11 cellular contexts compared by ENCODE assay signal in genomic region chr2:176177580-176178270, GRCh38. TPM values are rescaled to one million over a fixed set of nuclear protein-coding genes. Genes with fewer than 3 reads are reported as not detected.
DNase-seq lines count a peak whose midpoint lies in the region; ATAC-seq and TF ChIP-seq lines count a peak whose summit lies in the region.
"Had no signal": no experiment of that assay in that cellular context is flagged by ENCODE, and none has a peak within 500 bp of the region (broad histone marks: within the 10 kb centered on the region; RNA-seq: fewer than 3 reads in every experiment).

No MANE protein-coding gene starts in this region.

- no peaks in the 10 kb centered on the region for H3K9me3 Mint-ChIP-seq in stimulated activated effector memory CD8-positive, alpha-beta T cell treated with anti-CD3 and anti-CD28 coated beads, Interleukin-12 subunit alpha, Interleukin-12 subunit beta, amount 100 ng/mL, for 72 hours

- peaks cover 0 to 21% (median 5%) of the 10 kb centered on the region in 3 donors for H3K4me1 ChIP-seq in gastroesophageal sphincter

- H3K36me3 ChIP-seq in gastroesophageal sphincter: no peaks in the 10 kb centered on the region
- H3K36me3 ChIP-seq: pancreas had no signal

- TF ChIP-seq CTCF in gastroesophageal sphincter (IDR thresholded peaks at IDR 0.05): no peak

- no peaks in the 10 kb centered on the region for H3K9me3 ChIP-seq in gastroesophageal sphincter
- H3K9me3 ChIP-seq: pancreas had no signal

- H3K27ac Mint-ChIP-seq in stimulated activated effector memory CD8-positive, alpha-beta T cell treated with anti-CD3 and anti-CD28 coated beads, Interleukin-12 subunit alpha, Interleukin-12 subunit beta, amount 100 ng/mL, for 72 hours: no peak overlapping the region

- peak overlapping the region in 3 of 4 donors; percentile 17 to 56 (median 33) for H3K27ac ChIP-seq in gastroesophageal sphincter
- H3K27ac ChIP-seq: pancreas had no signal

- peak overlapping the region in 1 of 2 donors; percentile 36 for H3K4me3 ChIP-seq in gastroesophageal sphincter

- ATAC-seq in gastroesophageal sphincter: no peak
- peak; percentile 5 for ATAC-seq in stimulated activated effector memory CD8-positive, alpha-beta T cell treated with anti-CD3 and anti-CD28 coated beads, Interleukin-12 subunit alpha, Interleukin-12 subunit beta, amount 100 ng/mL, for 72 hours
- ATAC-seq: PC-3 had no signal

- H3K4me1 Mint-ChIP-seq in stimulated activated effector memory CD8-positive, alpha-beta T cell treated with anti-CD3 and anti-CD28 coated beads, Interleukin-12 subunit alpha, Interleukin-12 subunit beta, amount 100 ng/mL, for 72 hours: peaks cover 1% of the 10 kb centered on the region

- 36% methylated on average over 3 of the region's 43 CpGs; no CpG with 5 or more reads in 1 of the 2 donors for WGBS in gastroesophageal sphincter (ENCODE audit: low coverage in 1 of 2), 2 donors

- no peak for TF ChIP-seq POLR2A in gastroesophageal sphincter (IDR thresholded peaks at IDR 0.05)

- peaks cover 98% of the 10 kb centered on the region for H3K27me3 ChIP-seq in gastroesophageal sphincter

- no peak for TF ChIP-seq EP300 in gastroesophageal sphincter (IDR thresholded peaks at IDR 0.05)

- DNase-seq in NCI-H82 (lab: John Stamatoyannopoulos, UW) (peak; percentile 56), NCI-H82 treated with DMSO at 0.1 percent for 48 hours (lab: John Stamatoyannopoulos, UW; ENCODE audit: unreplicated experiment) (no peak), NCI-H345 treated with DMSO at 0.1 percent for 48 hours (lab: John Stamatoyannopoulos, UW; ENCODE audit: unreplicated experiment) (peak; percentile 75), OCI-M1 (lab: John Stamatoyannopoulos, UW) (no peak), medulla oblongata (ENCODE audit: extremely low spot score) (no peak), superior temporal gyrus (ENCODE audit: extremely low spot score) (no peak)
- DNase-seq in stimulated activated effector memory CD8-positive, alpha-beta T cell treated with anti-CD3 and anti-CD28 coated beads, Interleukin-12 subunit alpha, Interleukin-12 subunit beta, amount 100 ng/mL, for 72 hours (ENCODE audit: low spot score in 2 of 2): no peak
- DNase-seq: anterior cingulate cortex, PC-3 had no signal

- no peaks in the 10 kb centered on the region for H3K36me3 Mint-ChIP-seq in stimulated activated effector memory CD8-positive, alpha-beta T cell treated with anti-CD3 and anti-CD28 coated beads, Interleukin-12 subunit alpha, Interleukin-12 subunit beta, amount 100 ng/mL, for 72 hours

- peak overlapping the region; percentile 16 for H3K4me3 Mint-ChIP-seq in stimulated activated effector memory CD8-positive, alpha-beta T cell treated with anti-CD3 and anti-CD28 coated beads, Interleukin-12 subunit alpha, Interleukin-12 subunit beta, amount 100 ng/mL, for 72 hours

RNA-seq across cellular contexts. Expression of gene HOXD1, which starts 10.7 kb away (rescaled TPM):
- total RNA-seq in gastroesophageal sphincter: under 1 TPM in 3 of 4 donors, not detected in 1; 0.13 to 0.54 (median 0.32) TPM
- total RNA-seq: PC-3 had no signal

RNA-seq across cellular contexts. Expression of gene HOXD3, which starts 20.6 kb away (rescaled TPM):
- 1 to 10 TPM; 1.8 to 2.7 (median 2.2) TPM for total RNA-seq in gastroesophageal sphincter

RNA-seq across cellular contexts. Expression of gene HOXD4, which starts 26.4 kb away (rescaled TPM):
- 1 to 10 TPM in 2 of 4 donors, under 1 TPM in 1, not detected in 1; 0.69 to 3.6 (median 1.3) TPM for total RNA-seq in gastroesophageal sphincter

RNA-seq across cellular contexts. Expression of gene HOXD8, which starts 48.2 kb away (rescaled TPM):
- total RNA-seq in gastroesophageal sphincter: 1 to 10 TPM; 2.3 to 6.9 (median 3.4) TPM

RNA-seq across cellular contexts. Expression of gene HOXD9, which starts 55.2 kb away (rescaled TPM):
- total RNA-seq in gastroesophageal sphincter: 1 to 10 TPM in 2 of 4 donors, under 1 TPM in 2; 0.47 to 2.9 (median 1.2) TPM
- total RNA-seq: PC-3 had no signal

Comparison
In these comparisons a context has a peak if more than half of its experiments do, and no peak if none do; other contexts are left out.
1. DNase-seq: peak in NCI-H82 (single experiment) and NCI-H345 treated with DMSO at 0.1 percent for 48 hours (single experiment); none in NCI-H82 treated with DMSO at 0.1 percent for 48 hours (single experiment), stimulated activated effector memory CD8-positive, alpha-beta T cell treated with anti-CD3 and anti-CD28 coated beads, Interleukin-12 subunit alpha, Interleukin-12 subunit beta, amount 100 ng/mL, for 72 hours (0 of 2), OCI-M1 (single experiment), medulla oblongata (single experiment) and superior temporal gyrus (single experiment).